In genomic region chr9:68999393-69000105, GRCh38 we compare ENCODE assay signal across 8 cellular contexts. TPM values are rescaled to one million over a fixed set of nuclear protein-coding genes. Genes with fewer than 3 reads are reported as not detected.
A peak's percentile ranks its signal among the peaks of the same experiment; 100 is the strongest.
DNase-seq lines count a peak whose midpoint lies in the region; ATAC-seq, FAIRE-seq and TF ChIP-seq lines count a peak whose summit lies in the region.

No MANE protein-coding gene starts in this region.

- peak; percentile 84 for ATAC-seq in GM21528 (IDR thresholded peaks at IDR 0.05; ENCODE audit: low FRiP score, unreplicated experiment)

- H2AK5ac ChIP-seq in neuronal stem cell (ENCODE audit: low read depth, low read length) = no peak overlapping the region

- DNase-seq in Daoy (ENCODE audit: low read depth) (peak; percentile 70), RCC 7860 (ENCODE audit: low spot score) (peak; percentile 37), activated T-helper 1 cell treated with Interleukin-2 at 50 U/mL for 16 hours (ENCODE audit: low read depth) (peak; percentile 18), fibroblast of peridontal ligament (ENCODE audit: extremely low read depth) (peak; percentile 68), neuronal stem cell (ENCODE audit: low spot score) (peak; percentile 52), tibial nerve (ENCODE audit: low spot score in 2 of 2) (peak in 1 of 2 donors; percentile 78)

- TF ChIP-seq POLR2A in tibial nerve (IDR thresholded peaks at IDR 0.05) = no peak

- no peak overlapping the region for H3K14ac ChIP-seq in neuronal stem cell (ENCODE audit: low read length)

- H4K91ac ChIP-seq in neuronal stem cell (ENCODE audit: low read depth, low read length, poor library complexity) = no peak overlapping the region

- H2BK120ac ChIP-seq in neuronal stem cell (ENCODE audit: low read depth, low read length) = no peak overlapping the region

- H2BK15ac ChIP-seq in neuronal stem cell (ENCODE audit: low read length) = no peak overlapping the region

- H2BK12ac ChIP-seq in neuronal stem cell (ENCODE audit: low read length) = no peak overlapping the region

- TF ChIP-seq CTCF in tibial nerve (IDR thresholded peaks at IDR 0.05) = peak; percentile 63 to 74 (median 66)

- FAIRE-seq in RCC 7860 (lab: Jason Lieb, UNC) = no peak

- no peak overlapping the region for H3K18ac ChIP-seq in neuronal stem cell (ENCODE audit: low read length)

- H3K79me1 ChIP-seq in neuronal stem cell (ENCODE audit: low read depth, low read length) = no peaks in the 10 kb centered on the region

- peak; percentile 85 for TF ChIP-seq RAD21 in Ishikawa (IDR thresholded peaks at IDR 0.05; ENCODE audit: low read depth)

- H3K27ac ChIP-seq in neuronal stem cell (replicated peaks; ENCODE audit: low read length) (no peak overlapping the region), tibial nerve (no peak overlapping the region)

- WGBS in neuronal stem cell (ENCODE audit: extremely low coverage in 2 of 2, insufficient read length in 2 of 2, insufficient replicate concordance in 1 of 2), 2 donors = no CpG with 5 or more reads among the region's 10 CpGs
- 34 to 38% methylated on average over 10 of the region's 10 CpGs for WGBS in tibial nerve, 2 donors

- no peak overlapping the region for H2BK5ac ChIP-seq in neuronal stem cell (ENCODE audit: low read length)

- no peak overlapping the region for H3K23ac ChIP-seq in neuronal stem cell (ENCODE audit: low read depth, low read length, poor library complexity)

- TF ChIP-seq EP300 in Ishikawa (IDR thresholded peaks at IDR 0.05; ENCODE audit: borderline replicate concordance) = no peak
- no peak for TF ChIP-seq EP300 in tibial nerve (IDR thresholded peaks at IDR 0.05)

- H3K4me1 ChIP-seq in neuronal stem cell (ENCODE audit: control insufficient read depth in 2 of 2, insufficient read depth in 1 of 2, low read depth in 1 of 2, low read length in 2 of 2) (peaks cover 0 to 20% of the 10 kb centered on the region in 2 donors), tibial nerve (peaks cover 0 to 7% (median 0%) of the 10 kb centered on the region in 4 donors)

- no peak overlapping the region for H4K8ac ChIP-seq in neuronal stem cell (ENCODE audit: low read depth, low read length)

- H3K27me3 ChIP-seq in neuronal stem cell (ENCODE audit: control insufficient read depth in 3 of 3, insufficient read depth in 3 of 3, low read depth in 1 of 3, low read length in 3 of 3) = no peaks in the 10 kb centered on the region
- no peaks in the 10 kb centered on the region for H3K27me3 ChIP-seq in tibial nerve

- H3K9me3 ChIP-seq in neuronal stem cell (replicated peaks in 1 of 2; ENCODE audit: control insufficient read depth in 2 of 2, insufficient read depth in 1 of 2, low read depth in 1 of 2, low read length in 2 of 2) (no peaks in the 10 kb centered on the region), tibial nerve (no peaks in the 10 kb centered on the region)

- H3K9ac ChIP-seq in neuronal stem cell (ENCODE audit: low read depth, low read length, poor library complexity) = no peak overlapping the region

- H3K36me3 ChIP-seq in neuronal stem cell (replicated peaks in 1 of 2; ENCODE audit: control insufficient read depth in 2 of 2, insufficient read depth in 2 of 2, low read length in 2 of 2) = peaks cover 0 to 74% of the 10 kb centered on the region in 2 donors
- H3K36me3 ChIP-seq in tibial nerve = no peaks in the 10 kb centered on the region

- H2AFZ ChIP-seq in neuronal stem cell (ENCODE audit: low read length) = no peak overlapping the region

- no peak overlapping the region for H3K4ac ChIP-seq in neuronal stem cell (ENCODE audit: low read length)

- H3K4me3 ChIP-seq in neuronal stem cell (ENCODE audit: low read length in 2 of 2) (no peak overlapping the region), tibial nerve (no peak overlapping the region)

- H3K4me2 ChIP-seq in neuronal stem cell (ENCODE audit: insufficient read depth, low read length, poor library complexity, severe bottlenecking) = no peak overlapping the region

TF ChIP-seq in Ishikawa, 13 proteins besides CTCF, POLR2A, EP300 and RAD21:
- TF ChIP-seq ZBTB7A (IDR thresholded peaks at IDR 0.05; ENCODE audit: low read depth) (no peak), CEBPB (IDR thresholded peaks at IDR 0.05) (no peak), YY1 (IDR thresholded peaks at IDR 0.05; ENCODE audit: low read depth) (no peak), NFIC (IDR thresholded peaks at IDR 0.05) (no peak), TEAD4 (IDR thresholded peaks at IDR 0.05) (no peak), CREB1 (IDR thresholded peaks at IDR 0.05; ENCODE audit: low read depth) (no peak), REST (IDR thresholded peaks at IDR 0.05; ENCODE audit: low read depth) (no peak), TCF12 (IDR thresholded peaks at IDR 0.05; ENCODE audit: low read depth) (no peak), TAF1 (IDR thresholded peaks at IDR 0.05; ENCODE audit: low read depth) (no peak), EGR1 (IDR thresholded peaks at IDR 0.05) (no peak), FOXM1 (IDR thresholded peaks at IDR 0.05; ENCODE audit: borderline replicate concordance, low read depth) (no peak), MAX (IDR thresholded peaks at IDR 0.05) (no peak)
- TF ChIP-seq, protein P1, sequence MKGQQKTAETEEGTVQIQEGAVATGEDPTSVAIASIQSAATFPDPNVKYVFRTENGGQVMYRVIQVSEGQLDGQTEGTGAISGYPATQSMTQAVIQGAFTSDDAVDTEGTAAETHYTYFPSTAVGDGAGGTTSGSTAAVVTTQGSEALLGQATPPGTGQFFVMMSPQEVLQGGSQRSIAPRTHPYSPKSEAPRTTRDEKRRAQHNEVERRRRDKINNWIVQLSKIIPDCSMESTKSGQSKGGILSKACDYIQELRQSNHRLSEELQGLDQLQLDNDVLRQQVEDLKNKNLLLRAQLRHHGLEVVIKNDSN (IDR thresholded peaks at IDR 0.05) = no peak

RNA-seq across cellular contexts. Expression of gene PRKACG, which starts 14.4 kb away (rescaled TPM):
- total RNA-seq in Daoy (2014; rRNA removed; shearing (Covaris generic)) = not detected in 2 replicates
- not detected for polyA plus RNA-seq in neuronal stem cell (2013, experiment 1 of 2)
- not detected for polyA plus RNA-seq in neuronal stem cell (2013, experiment 2 of 2)
- total RNA-seq in tibial nerve = not detected

RNA-seq across cellular contexts. Expression of gene FXN, which starts 36.0 kb away (rescaled TPM):
- 14.6 and 21.1 TPM in 2 replicates for total RNA-seq in Daoy (2014; rRNA removed; shearing (Covaris generic))
- polyA plus RNA-seq in neuronal stem cell (2013, experiment 1 of 2) = 32.9 TPM
- 33.9 TPM for polyA plus RNA-seq in neuronal stem cell (2013, experiment 2 of 2)
- total RNA-seq in tibial nerve = 1 to 10 TPM; 2.4 to 7.3 (median 5.2) TPM
